27 cellular contexts compared by ENCODE assay signal in the genomic region with DNA sequence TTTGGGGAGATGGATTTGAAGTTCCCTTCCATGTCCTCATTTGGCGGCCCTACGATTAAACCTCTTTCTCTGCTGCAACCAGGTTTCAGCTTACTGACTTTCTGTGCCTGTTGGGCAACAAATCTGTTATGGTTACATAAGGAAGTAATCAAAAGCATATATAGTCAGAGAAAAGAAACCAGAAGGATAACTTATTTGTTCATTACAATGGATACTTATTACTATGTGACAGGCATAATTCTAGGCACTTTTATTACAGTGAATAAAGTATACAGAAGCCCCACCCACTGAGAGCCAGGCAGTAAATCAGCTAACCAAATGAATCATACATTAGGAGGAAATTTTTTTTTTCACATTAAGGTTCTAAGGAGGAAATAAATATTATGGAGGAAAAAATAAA. TPM values are rescaled to one million over a fixed set of nuclear protein-coding genes. Genes with fewer than 3 reads are reported as not detected.
A peak's percentile ranks its signal among the peaks of the same experiment; 100 is the strongest.
DNase-seq lines count a peak whose midpoint lies in the region; ATAC-seq and TF ChIP-seq lines count a peak whose summit lies in the region.
"Had no signal": no experiment of that assay in that cellular context is flagged by ENCODE, and none has a peak within 500 bp of the region (broad histone marks: within the 10 kb centered on the region; RNA-seq: fewer than 3 reads in every experiment).

No MANE protein-coding gene starts in this region.

- no peak overlapping the region for H2AFZ ChIP-seq in GM23248
- H2AFZ ChIP-seq: GM23338, neural progenitor cell had no signal

- peak; percentile 43 for DNase-seq in GM23248
- DNase-seq in NCI-H69 (lab: John Stamatoyannopoulos, UW), result peak; percentile 30
- DNase-seq in transverse colon, result peak; percentile 69
- DNase-seq in HuH-7.5 (ENCODE audit: low spot score), result no peak
- no peak for DNase-seq in activated CD4-positive, alpha-beta T cell treated with anti-CD3 and anti-CD28 coated beads, Interleukin-2, amount 50 U/mL, for 1 hour
- DNase-seq: aorta; CD8-positive, alpha-beta memory T cell; DMS153; heart left ventricle; kidney glomerular epithelial cell; NCI-H2081 treated with DMSO at 0.1 percent for 48 hours; NK-92 treated with Interleukin-12 subunit alpha and Interleukin-12 subunit beta, amount 100 ng/mL, for 24 hours; sigmoid colon; stimulated activated CD4-positive, alpha-beta T cell treated with anti-CD3 and anti-CD28 coated beads, Interleukin-15, amount 100 ng/mL, for 24 hours; thyroid gland had no signal

- H3K27ac ChIP-seq in GM23248, result no peak overlapping the region
- peak overlapping the region; percentile 75 to 80 (median 78) for H3K27ac ChIP-seq in transverse colon
- H3K27ac ChIP-seq: cardiac muscle cell, heart left ventricle, neural progenitor cell, sigmoid colon, thyroid gland had no signal

- intact Hi-C loops in transverse colon (cut with DNase I; ENCODE audit: low total_unique reads), result no loop called here

- TF ChIP-seq POLR2A in transverse colon (IDR thresholded peaks at IDR 0.05), result no peak

- H3K4me3 ChIP-seq in GM23248, result no peak overlapping the region
- no peak overlapping the region for H3K4me3 ChIP-seq in transverse colon
- H3K4me3 ChIP-seq: cardiac muscle cell, GM23338, heart left ventricle, lung, neural progenitor cell, sigmoid colon, thyroid gland had no signal

- H3K9me2 ChIP-seq in GM23248 (ENCODE audit: insufficient read depth), result no peaks in the 10 kb centered on the region

- H3K27me3 ChIP-seq in GM23248 (replicated peaks; ENCODE audit: insufficient read depth), result peaks cover 11% of the 10 kb centered on the region
- H3K27me3 ChIP-seq in transverse colon, result peaks cover 15% of the 10 kb centered on the region
- H3K27me3 ChIP-seq: thyroid gland had no signal

- H3K79me2 ChIP-seq in GM23248 (ENCODE audit: insufficient read depth), result no peaks in the 10 kb centered on the region

- H3K9me3 ChIP-seq in GM23248 (ENCODE audit: low read depth) (no peaks in the 10 kb centered on the region), transverse colon (no peaks in the 10 kb centered on the region)
- H3K9me3 ChIP-seq: heart left ventricle, sigmoid colon, thyroid gland had no signal

- 2 to 9% methylated on average over 2 of the region's 2 CpGs for WGBS in GM23248 (ENCODE audit: low coverage in 1 of 2, low lambda C conversion rate in 2 of 2, missing lambda C conversion rate in 2 of 2), 2 experiments
- 26 to 42% methylated on average over 2 of the region's 2 CpGs for WGBS in transverse colon (ENCODE audit: low coverage in 1 of 2), 2 donors

- H3K4me1 ChIP-seq in GM23248 (ENCODE audit: insufficient read depth), result 0 out of 2 replicates have a peak, but pooled peaks cover 3% of the 10 kb centered on the region
- H3K4me1 ChIP-seq in transverse colon, result peaks cover 4 to 40% (median 21%) of the 10 kb centered on the region in 4 donors
- H3K4me1 ChIP-seq: neural progenitor cell had no signal

- no peaks in the 10 kb centered on the region for H4K20me1 ChIP-seq in GM23248 (ENCODE audit: insufficient read depth)

- H3K36me3 ChIP-seq in GM23248 (ENCODE audit: low read depth) (no peaks in the 10 kb centered on the region), transverse colon (no peaks in the 10 kb centered on the region)
- H3K36me3 ChIP-seq: cardiac muscle cell, heart left ventricle, neural progenitor cell, sigmoid colon, thyroid gland had no signal

- in situ Hi-C loops in GM23248 (cut with MboI), result no loop called here
- in situ Hi-C loops in transverse colon (cut with MboI; ENCODE audit: low pct_ligation_motif_present in 1 of 4, low pct_unique_long_range_greater_than_20kb in 1 of 4, low sequenced_read_pairs in 3 of 4), result no loop called here

- TF ChIP-seq EP300 in transverse colon (IDR thresholded peaks at IDR 0.05; ENCODE audit: low read depth), result no peak

- no peak for TF ChIP-seq CTCF in transverse colon (IDR thresholded peaks at IDR 0.05)

- peak; percentile 88 for ATAC-seq in esophagus mucosa
- no peak for ATAC-seq in HG03565 (IDR thresholded peaks at IDR 0.05; ENCODE audit: unreplicated experiment)
- ATAC-seq in HG02870 (IDR thresholded peaks at IDR 0.05; ENCODE audit: unreplicated experiment), result no peak
- ATAC-seq: activated naive CD4-positive, alpha-beta T cell treated with anti-CD3 and anti-CD28 coated beads, Interleukin-2, amount 50 U/mL, for 72 hours; GM23338; heart left ventricle; SK-N-SH treated with all-trans-retinoic acid at 6 μM for 48 hours; WTC11 had no signal

- H3K4me2 ChIP-seq in GM23248 (ENCODE audit: unreplicated experiment), result no peak overlapping the region
- H3K4me2 ChIP-seq: GM23338, neural progenitor cell had no signal

- H3F3A ChIP-seq in GM23248 (ENCODE audit: insufficient read depth), result no peaks in the 10 kb centered on the region

- no peak overlapping the region for H3K9ac ChIP-seq in GM23248
- H3K9ac ChIP-seq: neural progenitor cell had no signal

RNA-seq across cellular contexts. Expression of gene TRIM31, which starts 9.6 kb away (rescaled TPM):
- total RNA-seq in GM23248 (2014; rRNA removed; shearing (Covaris generic)), result not detected in 2 replicates
- not detected in 2 replicates for polyA plus RNA-seq in GM23248 (2016; fragmentation: Nextera tagmentation; extraction: Ambion mirVana)
- 0.20 TPM for total RNA-seq in esophagus mucosa
- total RNA-seq in transverse colon, result 100 to 1,000 TPM in 2 of 4 donors, 10 to 100 TPM in 1, 1 to 10 TPM in 1; 3.4 to 221 (median 151) TPM
- total RNA-seq: activated naive CD4-positive, alpha-beta T cell treated with anti-CD3 and anti-CD28 coated beads, Interleukin-2, amount 50 U/mL, for 72 hours; aorta; cardiac muscle cell; CD8-positive, alpha-beta memory T cell; GM23338; heart left ventricle; NCI-H460; posterior vena cava; thyroid gland had no signal
- polyA plus RNA-seq: cardiac muscle cell; CD8-positive, alpha-beta memory T cell; heart left ventricle had no signal

RNA-seq across cellular contexts. Expression of gene TRIM40, which starts 13.4 kb away (rescaled TPM):
- total RNA-seq in GM23248 (2014; rRNA removed; shearing (Covaris generic)), result not detected in 2 replicates
- polyA plus RNA-seq in GM23248 (2016; fragmentation: Nextera tagmentation; extraction: Ambion mirVana), result not detected in 2 replicates
- not detected for total RNA-seq in esophagus mucosa
- total RNA-seq in transverse colon, result 10 to 100 TPM in 2 of 4 donors, 1 to 10 TPM in 1, under 1 TPM in 1; 0.40 to 14.8 (median 7.0) TPM
- total RNA-seq: aorta; cardiac muscle cell; CD8-positive, alpha-beta memory T cell; GM23338; heart left ventricle; NCI-H460; posterior vena cava; sigmoid colon; thyroid gland; WTC11 had no signal
- polyA plus RNA-seq: cardiac muscle cell; CD8-positive, alpha-beta memory T cell; GM23338; heart left ventricle had no signal

RNA-seq across cellular contexts. Expression of gene TRIM10, which starts 38.5 kb away (rescaled TPM):
- total RNA-seq in GM23248 (2014; rRNA removed; shearing (Covaris generic)), result 0.11 TPM in 1 of 2 replicates, not detected in the other
- polyA plus RNA-seq in GM23248 (2016; fragmentation: Nextera tagmentation; extraction: Ambion mirVana), result not detected in 2 replicates
- total RNA-seq in esophagus mucosa (not detected), transverse colon (10 to 100 TPM in 1 of 4 donors, 1 to 10 TPM in 2, under 1 TPM in 1; 0.20 to 19.8 (median 3.7) TPM)
- total RNA-seq: cardiac muscle cell; CD8-positive, alpha-beta memory T cell; heart left ventricle; NCI-H460; posterior vena cava; thyroid gland had no signal
- polyA plus RNA-seq: cardiac muscle cell; CD8-positive, alpha-beta memory T cell; GM23338; heart left ventricle had no signal

RNA-seq across cellular contexts. Expression of gene TRIM15, which starts 40.8 kb away (rescaled TPM):
- total RNA-seq in GM23248 (2014; rRNA removed; shearing (Covaris generic)), result not detected in 2 replicates
- polyA plus RNA-seq in GM23248 (2016; fragmentation: Nextera tagmentation; extraction: Ambion mirVana), result not detected in 2 replicates
- total RNA-seq in esophagus mucosa (not detected), transverse colon (10 to 100 TPM in 3 of 4 donors, 1 to 10 TPM in 1; 5.8 to 90.7 (median 51.8) TPM)
- total RNA-seq: aorta; cardiac muscle cell; CD8-positive, alpha-beta memory T cell; heart left ventricle; lung; NCI-H460; posterior vena cava; thyroid gland had no signal
- polyA plus RNA-seq: cardiac muscle cell; CD8-positive, alpha-beta memory T cell; heart left ventricle had no signal

RNA-seq across cellular contexts. Expression of gene RNF39, which starts 46.9 kb away (rescaled TPM):
- not detected in 2 replicates for total RNA-seq in GM23248 (2014; rRNA removed; shearing (Covaris generic))
- polyA plus RNA-seq in GM23248 (2016; fragmentation: Nextera tagmentation; extraction: Ambion mirVana), result 0.21 and 0.30 TPM in 2 replicates
- 2.6 TPM for total RNA-seq in esophagus mucosa
- total RNA-seq in transverse colon, result under 1 TPM in 2 of 4 donors, not detected in 2; 0.27 to 0.95 TPM
- total RNA-seq: activated naive CD4-positive, alpha-beta T cell treated with anti-CD3 and anti-CD28 coated beads, Interleukin-2, amount 50 U/mL, for 72 hours; aorta; cardiac muscle cell; CD8-positive, alpha-beta memory T cell; NCI-H460; posterior vena cava; sigmoid colon; thyroid gland had no signal
- polyA plus RNA-seq: heart left ventricle had no signal

Comparison
In these comparisons a context has a peak if more than half of its experiments do, and no peak if none do; other contexts are left out.
1. DNase-seq: peak in GM23248 (single experiment), NCI-H69 (single experiment) and transverse colon (single experiment); none in HuH-7.5 (single experiment) and activated CD4-positive, alpha-beta T cell treated with anti-CD3 and anti-CD28 coated beads, Interleukin-2, amount 50 U/mL, for 1 hour (single experiment).